ENCODE assay signal across 39 cellular contexts in the genomic region with DNA sequence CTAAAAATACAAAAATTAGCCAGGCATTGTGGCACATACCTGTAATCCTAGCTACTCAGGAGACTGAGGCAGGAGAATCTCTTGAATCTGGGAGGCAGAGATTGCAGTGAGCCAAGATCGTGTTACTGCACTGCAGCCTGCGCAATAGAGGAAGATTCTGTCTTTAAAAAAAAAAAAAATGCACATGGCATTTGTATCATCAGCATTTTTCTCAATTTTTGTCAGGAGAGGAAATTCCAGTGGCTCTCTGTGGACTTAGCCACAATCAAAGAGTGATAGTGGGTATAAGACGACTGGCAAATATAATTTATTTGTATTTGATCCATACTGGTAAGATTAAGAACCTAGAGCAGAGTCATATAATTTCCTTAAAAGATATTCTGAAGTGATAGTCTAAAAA. TPM values are rescaled to one million over a fixed set of nuclear protein-coding genes. Genes with fewer than 3 reads are reported as not detected.
"Had no signal": no experiment of that assay in that cellular context is flagged by ENCODE, and none has a peak within 500 bp of the region (broad histone marks: within the 10 kb centered on the region; RNA-seq: fewer than 3 reads in every experiment).

No MANE protein-coding gene starts in this region.

- H3K4me3 ChIP-seq: adrenal gland, ascending aorta, body of pancreas, breast epithelium, cardiac muscle cell had no signal

- H3K27ac ChIP-seq: adrenal gland, ascending aorta, body of pancreas, brain microvascular endothelial cell, breast epithelium, cardiac muscle cell had no signal

- H3K9me3 ChIP-seq: adrenal gland, ascending aorta, body of pancreas, breast epithelium had no signal

- H3K27me3 ChIP-seq: adrenal gland, ascending aorta, body of pancreas, brain microvascular endothelial cell, cardiac muscle cell had no signal

- H3K4me1 ChIP-seq: adrenal gland, ascending aorta, breast epithelium had no signal

- ATAC-seq: activated naive CD4-positive, alpha-beta T cell treated with anti-CD3 and anti-CD28 coated beads, Interleukin-2, amount 50 U/mL, for 72 hours; activated naive CD8-positive, alpha-beta T cell treated with anti-CD3 and anti-CD28 coated beads, Interleukin-2, amount 50 U/mL, for 24 hours; activated T-cell treated with anti-CD3 and anti-CD28 coated beads, Interleukin-2, amount 50 U/mL, for 4 hours; activated T-cell treated with anti-CD3 and anti-CD28 coated beads, Interleukin-2, amount 50 U/mL, for 72 hours; activated T-helper 17 cell treated with anti-CD3 and anti-CD28 coated beads, Interleukin-2, amount 50 U/mL, for 72 hours; body of pancreas had no signal

- FAIRE-seq: astrocyte, bronchial epithelial cell had no signal

- DNase-seq: activated effector memory CD4-positive, alpha-beta T cell treated with anti-CD3 and anti-CD28 coated beads, Interleukin-2, amount 50 U/mL, for 16 hours; activated effector memory CD4-positive, alpha-beta T cell treated with Interleukin-2 at 50 U/mL for 16 hours; activated gamma-delta T cell; activated gamma-delta T cell treated with Interleukin-2 at 50 U/mL for 16 hours; activated naive CD4-positive, alpha-beta T cell; activated naive CD4-positive, alpha-beta T cell treated with anti-CD3 and anti-CD28 coated beads for 36 hours; activated naive CD4-positive, alpha-beta T cell treated with anti-CD3 and anti-CD28 coated beads, Interleukin-2, amount 10 ng/mL, durations not matched to agents 7 days and 5 days; activated naive CD4-positive, alpha-beta T cell treated with anti-CD3 and anti-CD28 coated beads, Interleukin-2, amount 50 U/mL, for 16 hours; activated naive CD4-positive, alpha-beta T cell treated with Interleukin-2 at 50 U/mL for 16 hours; activated naive CD8-positive, alpha-beta T cell treated with anti-CD3 and anti-CD28 coated beads for 36 hours; activated naive CD8-positive, alpha-beta T cell treated with anti-CD3 and anti-CD28 coated beads, Interleukin-2, amount 10 ng/mL, durations not matched to agents 7 days and 5 days; activated naive CD8-positive, alpha-beta T cell treated with anti-CD3 and anti-CD28 coated beads, Interleukin-2, amount 50 U/mL, for 24 hours; activated T-cell treated with anti-CD3 and anti-CD28 coated beads, Interleukin-2, amount 50 U/mL, for 24 hours; activated T-cell treated with anti-CD3 and anti-CD28 coated beads, Interleukin-2, amount 50 U/mL, for 4 hours; activated T-cell treated with anti-CD3 and anti-CD28 coated beads, Interleukin-2, amount 50 U/mL, for 48 hours; activated T-cell treated with anti-CD3 and anti-CD28 coated beads, Interleukin-2, amount 50 U/mL, for 72 hours; adrenal gland; amniotic stem cell; amygdala; anterior cingulate cortex; aorta; body of pancreas; brain microvascular endothelial cell; caudate nucleus; central memory CD4-positive, alpha-beta T cell; cerebellar nuclear complex had no signal

- H3K36me3 ChIP-seq: adrenal gland, ascending aorta, brain microvascular endothelial cell, breast epithelium, cardiac muscle cell had no signal

RNA-seq across cellular contexts. Expression of gene DEFB114, which starts 28.6 kb away (rescaled TPM):
- total RNA-seq: activated naive CD4-positive, alpha-beta T cell treated with anti-CD3 and anti-CD28 coated beads for 36 hours; activated naive CD4-positive, alpha-beta T cell treated with anti-CD3 and anti-CD28 coated beads, Interleukin-2, amount 50 U/mL, for 72 hours; activated naive CD8-positive, alpha-beta T cell treated with anti-CD3 and anti-CD28 coated beads for 36 hours; activated naive CD8-positive, alpha-beta T cell treated with anti-CD3 and anti-CD28 coated beads, Interleukin-2, amount 10 ng/mL, durations not matched to agents 7 days and 5 days; activated T-cell treated with anti-CD3 and anti-CD28 coated beads, Interleukin-2, amount 50 U/mL, for 4 hours; activated T-cell treated with anti-CD3 and anti-CD28 coated beads, Interleukin-2, amount 50 U/mL, for 72 hours; activated T-helper 1 cell treated with anti-CD3 and anti-CD28 coated beads, Interleukin-12 subunit alpha, Interleukin-12 subunit beta, Interleukin-2, Interleukin-4 antibody, amounts not matched to agents 30 ng/mL and 10 ng/mL and 1 ng/mL, durations not matched to agents 14 hours and 24 hours and 36 hours; activated T-helper 17 cell treated with anti-CD3 and anti-CD28 coated beads, Interleukin-2, amount 50 U/mL, for 72 hours; activated T-helper 2 cell treated with anti-CD3 and anti-CD28 coated beads, Interferon-gamma antibody, Interleukin-2, Interleukin-4, amounts not matched to agents 10 μg/mL and 5 μg/mL and 100 μg/mL, durations not matched to agents 14 hours and 24 hours and 36 hours; adrenal gland; aorta; ascending aorta; astrocyte; body of pancreas; breast epithelium; bronchial epithelial cell; cardiac muscle cell; cardiac septum; cerebellum; chondrocyte had no signal
- polyA plus RNA-seq: adipose tissue, adrenal gland, aorta, cardiac muscle cell had no signal

RNA-seq across cellular contexts. Expression of gene DEFB113, which starts 34.0 kb away (rescaled TPM):
- total RNA-seq: activated naive CD4-positive, alpha-beta T cell treated with anti-CD3 and anti-CD28 coated beads for 36 hours; activated naive CD4-positive, alpha-beta T cell treated with anti-CD3 and anti-CD28 coated beads, Interleukin-2, amount 50 U/mL, for 72 hours; activated naive CD8-positive, alpha-beta T cell treated with anti-CD3 and anti-CD28 coated beads for 36 hours; activated naive CD8-positive, alpha-beta T cell treated with anti-CD3 and anti-CD28 coated beads, Interleukin-2, amount 10 ng/mL, durations not matched to agents 7 days and 5 days; activated T-cell treated with anti-CD3 and anti-CD28 coated beads, Interleukin-2, amount 50 U/mL, for 4 hours; activated T-cell treated with anti-CD3 and anti-CD28 coated beads, Interleukin-2, amount 50 U/mL, for 72 hours; activated T-helper 1 cell treated with anti-CD3 and anti-CD28 coated beads, Interleukin-12 subunit alpha, Interleukin-12 subunit beta, Interleukin-2, Interleukin-4 antibody, amounts not matched to agents 30 ng/mL and 10 ng/mL and 1 ng/mL, durations not matched to agents 14 hours and 24 hours and 36 hours; activated T-helper 17 cell treated with anti-CD3 and anti-CD28 coated beads, Interleukin-2, amount 50 U/mL, for 72 hours; activated T-helper 2 cell treated with anti-CD3 and anti-CD28 coated beads, Interferon-gamma antibody, Interleukin-2, Interleukin-4, amounts not matched to agents 10 μg/mL and 5 μg/mL and 100 μg/mL, durations not matched to agents 14 hours and 24 hours and 36 hours; adrenal gland; aorta; ascending aorta; astrocyte; body of pancreas; breast epithelium; bronchial epithelial cell; cardiac muscle cell; cardiac septum; cerebellum; chondrocyte had no signal
- polyA plus RNA-seq: adipose tissue, adrenal gland, aorta, cardiac muscle cell had no signal
